ENCODE assay signal across 9 cellular contexts in genomic region chr6:125919618-125920017, GRCh38. TPM values are rescaled to one million over a fixed set of nuclear protein-coding genes. Genes with fewer than 3 reads are reported as not detected.
DNase-seq lines count a peak whose midpoint lies in the region; ATAC-seq and TF ChIP-seq lines count a peak whose summit lies in the region.
"Had no signal": no experiment of that assay in that cellular context is flagged by ENCODE, and none has a peak within 500 bp of the region (broad histone marks: within the 10 kb centered on the region; RNA-seq: fewer than 3 reads in every experiment).

No MANE protein-coding gene starts in this region.

- H3K4me3 ChIP-seq in heart right ventricle: peak overlapping the region in 8 of 10 donors; percentile 6 to 49 (median 39)
- peak overlapping the region; percentile 8 for H3K4me3 ChIP-seq in urinary bladder (ENCODE audit: low read depth, low read length)

- WGBS in heart right ventricle, 2 donors: 84 to 91% methylated on average over 3 of the region's 3 CpGs
- 86% methylated on average over 3 of the region's 3 CpGs for WGBS in urinary bladder

- ATAC-seq in heart right ventricle (no peak), HG03439 (IDR thresholded peaks at IDR 0.05; ENCODE audit: unreplicated experiment) (no peak)
- ATAC-seq in activated CD8-positive, alpha-beta T cell treated with anti-CD3 and anti-CD28 coated beads for 36 hours: no peak

- H3K36me3 ChIP-seq in heart right ventricle (peaks cover 0 to 75% (median 26%) of the 10 kb centered on the region in 9 donors), urinary bladder (ENCODE audit: insufficient read depth) (no peaks in the 10 kb centered on the region)

- TF ChIP-seq CTCF in heart right ventricle (IDR thresholded peaks at IDR 0.05): no peak
- no peak for TF ChIP-seq CTCF in activated CD8-positive, alpha-beta T cell treated with anti-CD3 and anti-CD28 coated beads for 36 hours (IDR thresholded peaks at IDR 0.05)

- H3K27me3 Mint-ChIP-seq in activated CD8-positive, alpha-beta T cell treated with anti-CD3 and anti-CD28 coated beads for 36 hours: no peaks in the 10 kb centered on the region

- H3K27me3 ChIP-seq in heart right ventricle: no peaks in the 10 kb centered on the region
- no peaks in the 10 kb centered on the region for H3K27me3 ChIP-seq in layer of hippocampus (ENCODE audit: control insufficient read depth, insufficient read depth, low read length)

- peaks cover 68% of the 10 kb centered on the region for H3K36me3 Mint-ChIP-seq in activated CD8-positive, alpha-beta T cell treated with anti-CD3 and anti-CD28 coated beads for 36 hours (ENCODE audit: low read depth)

- H3K9me3 Mint-ChIP-seq in activated CD8-positive, alpha-beta T cell treated with anti-CD3 and anti-CD28 coated beads for 36 hours: no peaks in the 10 kb centered on the region
- H3K9me3 Mint-ChIP-seq: neural crest cell had no signal

- H3K27ac Mint-ChIP-seq in activated CD8-positive, alpha-beta T cell treated with anti-CD3 and anti-CD28 coated beads for 36 hours: peak overlapping the region; percentile 97

- H3K4me1 ChIP-seq in heart right ventricle (peaks cover 0 to 56% (median 2%) of the 10 kb centered on the region in 9 donors), urinary bladder (ENCODE audit: insufficient read depth) (no peaks in the 10 kb centered on the region)

- POLR2A ChIA-PET in activated CD8-positive, alpha-beta T cell treated with anti-CD3 and anti-CD28 coated beads for 36 hours (lab: Charles Lee): interaction anchor here (1.0 to 2.5 kb wide), 4 partner anchors 11 to 139 kb away, joined by 3 to 9 read pairs (median 6); partner anchors contain the start of genes HINT3 and NCOA7

- peak overlapping the region; percentile 85 for H3K4me3 Mint-ChIP-seq in activated CD8-positive, alpha-beta T cell treated with anti-CD3 and anti-CD28 coated beads for 36 hours
- H3K4me3 Mint-ChIP-seq: neural crest cell had no signal

- peaks cover 36% of the 10 kb centered on the region for H3K4me1 Mint-ChIP-seq in activated CD8-positive, alpha-beta T cell treated with anti-CD3 and anti-CD28 coated beads for 36 hours (ENCODE audit: low read depth)

- H3K9me3 ChIP-seq in heart right ventricle: no peaks in the 10 kb centered on the region

- peak overlapping the region in 8 of 10 donors; percentile 59 to 84 (median 68) for H3K27ac ChIP-seq in heart right ventricle
- H3K27ac ChIP-seq in layer of hippocampus (ENCODE audit: low read depth, low read length): peak overlapping the region; percentile 19
- no peak overlapping the region for H3K27ac ChIP-seq in urinary bladder (ENCODE audit: low read depth)

- CTCF ChIA-PET in activated CD8-positive, alpha-beta T cell treated with anti-CD3 and anti-CD28 coated beads for 36 hours (lab: Charles Lee): interaction anchor here (1.0 to 7.6 kb wide), 8 partner anchors 9 to 139 kb away, joined by 3 to 92 read pairs (median 8); partner anchors contain the start of genes HINT3 and NCOA7

- intact Hi-C loops in heart right ventricle (cut with DNase I): loop anchor here in 3 of 10 donors (5.0 kb wide), 2 partner anchors 33 to 38 kb away; partner anchors contain the start of gene HINT3 (in 2 of the 3)
- intact Hi-C loops in cardiac septum (cut with DNase I): no loop called here
- intact Hi-C loops in activated CD8-positive, alpha-beta T cell treated with anti-CD3 and anti-CD28 coated beads for 36 hours (cut with micrococcal nuclease): loop anchor here (5.0 kb wide), 2 partner anchors 38 to 127 kb away; partner anchors contain the start of genes HINT3 and NCOA7

- no peak for DNase-seq in heart right ventricle
- DNase-seq in cardiac septum (ENCODE audit: low spot score): no peak
- DNase-seq in activated CD8-positive, alpha-beta T cell treated with anti-CD3 and anti-CD28 coated beads for 36 hours: no peak
- no peak for DNase-seq in NCI-H2107 (lab: John Stamatoyannopoulos, UW)
- no peak for DNase-seq in NCI-H524 treated with DMSO at 0.1 percent for 48 hours (lab: John Stamatoyannopoulos, UW)

RNA-seq across cellular contexts. Expression of gene HINT3, which starts 37.0 kb away (rescaled TPM):
- total RNA-seq in heart right ventricle (10 to 100 TPM; 29.8 to 41.6 (median 33.8) TPM), cardiac septum (35.0 TPM), urinary bladder (44.8 TPM)
- polyA plus RNA-seq in heart right ventricle (10 to 100 TPM in 1 of 2 donors, 1 to 10 TPM in 1; 6.2 to 11.7 TPM), urinary bladder (25.5 TPM)
- 1 to 10 TPM; 8.5 to 8.6 TPM for total RNA-seq in activated CD8-positive, alpha-beta T cell treated with anti-CD3 and anti-CD28 coated beads for 36 hours
